ENCODE assay signal across 8 cellular contexts in genomic region chr12:67269632-67270578, GRCh38. TPM values are rescaled to one million over a fixed set of nuclear protein-coding genes. Genes with fewer than 3 reads are reported as not detected.
DNase-seq lines count a peak whose midpoint lies in the region; ATAC-seq and FAIRE-seq lines count a peak whose summit lies in the region.

No MANE protein-coding gene starts in this region.

- peak; percentile 5 for ATAC-seq in GM21619 (IDR thresholded peaks at IDR 0.05; ENCODE audit: unreplicated experiment)

- H3K4me2 ChIP-seq in skeletal muscle satellite cell (ENCODE audit: low read length), result peak overlapping the region; percentile 80

- peak overlapping the region; percentile 88 for H3K4me3 ChIP-seq in skeletal muscle satellite cell (ENCODE audit: low read length)

- no peaks in the 10 kb centered on the region for H3K9me3 ChIP-seq in skeletal muscle satellite cell (replicated peaks; ENCODE audit: low read length)

- FAIRE-seq in RCC 7860 (lab: Jason Lieb, UNC), result no peak

- H3K36me3 ChIP-seq in skeletal muscle satellite cell (ENCODE audit: insufficient read depth, low read length), result peaks cover 5% of the 10 kb centered on the region

- H3K4me1 ChIP-seq in skeletal muscle satellite cell (ENCODE audit: control insufficient read depth, insufficient read depth, low read length), result peaks cover 25% of the 10 kb centered on the region

- DNase-seq in EL, result peak; percentile 33
- peak; percentile 23 for DNase-seq in KG1 (lab: John Stamatoyannopoulos, UW)
- DNase-seq in SW480 (ENCODE audit: low spot score), result peak; percentile 50
- peak; percentile 9 for DNase-seq in iPS DF 19.7 (ENCODE audit: low read depth, low spot score)
- DNase-seq in RCC 7860 (ENCODE audit: low spot score), result no peak

- H3K27ac ChIP-seq in angular gyrus (ENCODE audit: low read depth, low read length), result peak overlapping the region; percentile 95

- no peaks in the 10 kb centered on the region for H3K27me3 ChIP-seq in skeletal muscle satellite cell (ENCODE audit: control insufficient read depth, insufficient read depth, low read length)

- peak overlapping the region; percentile 95 for H3K9ac ChIP-seq in skeletal muscle satellite cell (ENCODE audit: low read depth, low read length)

RNA-seq across cellular contexts. Expression of gene CAND1, which starts 0.7 kb away (rescaled TPM):
- 72.5 and 74.8 TPM in 2 replicates for total RNA-seq in skeletal muscle satellite cell (2012; rRNA removed)
